Comparison of ENCODE assay signal across 15 cellular contexts in genomic region chr18:49050462-49050861, GRCh38.
"Had no signal": no experiment of that assay in that cellular context is flagged by ENCODE, and none has a peak within 500 bp of the region (broad histone marks: within the 10 kb centered on the region; RNA-seq: fewer than 3 reads in every experiment).

No MANE protein-coding gene starts in this region.

- H3K4me1 ChIP-seq: pancreas had no signal

- DNase-seq: activated CD4-positive, CD25-positive, alpha-beta regulatory T cell treated with anti-CD3 and anti-CD28 coated beads, Interleukin-2, amount 50 U/mL, for 72 hours; activated naive CD4-positive, alpha-beta T cell treated with anti-CD3 and anti-CD28 coated beads for 36 hours; activated naive CD8-positive, alpha-beta T cell treated with anti-CD3 and anti-CD28 coated beads, Interleukin-2, amount 50 U/mL, for 24 hours; effector memory CD8-positive, alpha-beta T cell; left lung; mammary epithelial cell; pancreas; spleen; trophoblast cell had no signal

- H3K27me3 ChIP-seq: ascending aorta, gastroesophageal sphincter, left lung, pancreas, spleen, suprapubic skin had no signal

- H3K27me3 Mint-ChIP-seq: activated naive CD8-positive, alpha-beta T cell treated with anti-CD3 and anti-CD28 coated beads, Interleukin-2, amount 50 U/mL, for 24 hours; effector memory CD8-positive, alpha-beta T cell; stimulated activated naive CD8-positive, alpha-beta T cell treated with anti-CD3 and anti-CD28 coated beads, Interleukin-15, Interleukin-2, amounts not matched to agents 100 ng/mL and 50 ng/mL, for 24 hours had no signal

- H3K9me3 Mint-ChIP-seq: activated naive CD4-positive, alpha-beta T cell treated with anti-CD3 and anti-CD28 coated beads for 36 hours; activated naive CD8-positive, alpha-beta T cell treated with anti-CD3 and anti-CD28 coated beads, Interleukin-2, amount 50 U/mL, for 24 hours; activated T-helper 2 cell treated with anti-CD3 and anti-CD28 coated beads, Interferon-gamma antibody, Interleukin-2, Interleukin-4, amounts not matched to agents 10 μg/mL and 5 μg/mL and 100 μg/mL, durations not matched to agents 14 hours and 24 hours and 36 hours; dendritic cell treated with granulocyte-macrophage colony-stimulating factor and Interleukin-4, amounts not matched to agents 40 ng/mL and 50 ng/mL, for 4 days; effector memory CD8-positive, alpha-beta T cell; stimulated activated naive CD8-positive, alpha-beta T cell treated with anti-CD3 and anti-CD28 coated beads, Interleukin-15, Interleukin-2, amounts not matched to agents 100 ng/mL and 50 ng/mL, for 24 hours had no signal

- H3K27ac Mint-ChIP-seq: activated naive CD4-positive, alpha-beta T cell treated with anti-CD3 and anti-CD28 coated beads for 36 hours; activated naive CD8-positive, alpha-beta T cell treated with anti-CD3 and anti-CD28 coated beads, Interleukin-2, amount 50 U/mL, for 24 hours; activated T-helper 2 cell treated with anti-CD3 and anti-CD28 coated beads, Interferon-gamma antibody, Interleukin-2, Interleukin-4, amounts not matched to agents 10 μg/mL and 5 μg/mL and 100 μg/mL, durations not matched to agents 14 hours and 24 hours and 36 hours; dendritic cell treated with granulocyte-macrophage colony-stimulating factor and Interleukin-4, amounts not matched to agents 40 ng/mL and 50 ng/mL, for 4 days; effector memory CD8-positive, alpha-beta T cell; stimulated activated naive CD8-positive, alpha-beta T cell treated with anti-CD3 and anti-CD28 coated beads, Interleukin-15, Interleukin-2, amounts not matched to agents 100 ng/mL and 50 ng/mL, for 24 hours had no signal

- H3K36me3 ChIP-seq: ascending aorta, gastroesophageal sphincter, left lung, pancreas, suprapubic skin had no signal

- H3K4me3 Mint-ChIP-seq: activated naive CD4-positive, alpha-beta T cell treated with anti-CD3 and anti-CD28 coated beads for 36 hours; activated naive CD8-positive, alpha-beta T cell treated with anti-CD3 and anti-CD28 coated beads, Interleukin-2, amount 50 U/mL, for 24 hours; dendritic cell treated with granulocyte-macrophage colony-stimulating factor and Interleukin-4, amounts not matched to agents 40 ng/mL and 50 ng/mL, for 4 days; effector memory CD8-positive, alpha-beta T cell; stimulated activated naive CD8-positive, alpha-beta T cell treated with anti-CD3 and anti-CD28 coated beads, Interleukin-15, Interleukin-2, amounts not matched to agents 100 ng/mL and 50 ng/mL, for 24 hours had no signal

- H3K27ac ChIP-seq: ascending aorta, gastroesophageal sphincter, left lung, pancreas, spleen, suprapubic skin had no signal

- H3K4me3 ChIP-seq: ascending aorta, gastroesophageal sphincter, left lung, pancreas, spleen, suprapubic skin had no signal

- H3K9me3 ChIP-seq: ascending aorta, gastroesophageal sphincter, left lung, pancreas, spleen, suprapubic skin had no signal
